Comparison of ENCODE assay signal across 8 cellular contexts in the genomic region with DNA sequence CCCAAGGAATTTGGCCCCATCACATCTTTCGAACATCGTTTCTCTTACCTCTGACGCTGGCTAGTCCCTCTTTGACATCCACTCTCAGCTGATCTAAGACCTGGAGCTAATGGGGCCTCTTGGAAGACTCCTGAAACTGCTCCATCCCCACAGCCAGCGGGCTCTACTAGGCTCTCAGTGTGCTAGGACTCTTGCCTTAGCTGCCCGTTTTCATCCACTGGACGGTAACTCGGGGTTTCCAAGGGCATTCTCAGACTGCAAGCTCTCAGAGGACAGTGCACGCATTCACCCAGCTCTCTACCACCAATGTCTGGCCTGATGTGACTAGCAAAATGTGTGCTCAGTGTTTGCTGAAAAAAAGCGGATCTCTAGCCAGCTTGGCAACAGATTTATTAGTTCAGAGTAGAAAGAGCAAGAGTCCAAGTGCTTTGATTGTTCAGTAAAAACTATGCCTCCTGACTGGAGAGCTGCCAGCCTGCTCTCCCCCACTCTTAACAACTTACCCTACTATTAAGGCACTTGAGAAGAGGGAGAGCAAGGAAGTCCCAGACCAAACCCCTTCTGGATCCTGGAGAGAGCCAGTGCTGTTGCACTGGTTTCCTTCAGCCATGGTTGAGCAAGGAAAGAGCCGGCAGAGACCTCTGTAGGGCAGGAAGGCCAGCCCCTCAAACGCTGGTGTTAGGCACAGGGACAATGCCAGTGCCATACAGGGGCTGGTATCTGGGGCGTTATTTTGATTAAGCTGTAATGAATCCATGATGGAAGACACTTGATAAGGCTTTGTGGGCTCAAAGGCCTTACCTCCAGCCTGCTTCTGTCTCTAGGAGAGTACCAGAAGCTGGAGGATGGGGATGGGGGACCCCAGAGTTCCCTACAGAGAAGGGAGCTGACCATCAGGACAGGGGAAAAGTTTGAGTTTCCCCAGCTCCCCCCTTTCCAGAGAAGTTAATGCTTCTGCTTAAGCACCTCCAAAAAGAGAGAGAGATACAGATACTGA. TPM values are rescaled to one million over a fixed set of nuclear protein-coding genes. Genes with fewer than 3 reads are reported as not detected.
DNase-seq lines count a peak whose midpoint lies in the region; ATAC-seq and TF ChIP-seq lines count a peak whose summit lies in the region.

No MANE protein-coding gene starts in this region.

- H3F3A ChIP-seq in smooth muscle cell (ENCODE audit: low read depth), result peaks cover 27% of the 10 kb centered on the region

- peaks cover 76% of the 10 kb centered on the region for H3K36me3 Mint-ChIP-seq in activated CD8-positive, alpha-beta T cell treated with anti-CD3 and anti-CD28 coated beads, Interleukin-2, amount 10 ng/mL, durations not matched to agents 7 days and 5 days (ENCODE audit: low read depth)

- peaks cover 7% of the 10 kb centered on the region for H4K20me1 ChIP-seq in smooth muscle cell (ENCODE audit: low read depth)

- peak overlapping the region; percentile 84 for H3K4me2 ChIP-seq in smooth muscle cell

- H3K36me3 ChIP-seq in HAP-1 (replicated peaks) (peaks cover 45% of the 10 kb centered on the region), smooth muscle cell (ENCODE audit: low read depth) (peaks cover 5% of the 10 kb centered on the region)

- POLR2A ChIA-PET in AG04449 (lab: Yijun Ruan, JAX), result interaction anchor here (0.5 to 3.7 kb wide), 7 partner anchors 9 to 205 kb away, joined by 3 to 24 read pairs (median 4); partner anchors contain the start of genes EHBP1L1, PCNX3, RELA and SIPA1
- POLR2A ChIA-PET in activated CD8-positive, alpha-beta T cell treated with anti-CD3 and anti-CD28 coated beads, Interleukin-2, amount 10 ng/mL, durations not matched to agents 7 days and 5 days (lab: Charles Lee), result interaction anchor here (1.1 to 5.4 kb wide), 9 partner anchors 9 to 207 kb away, joined by 3 to 50 read pairs (median 5); partner anchors contain the start of genes EHBP1L1, PCNX3, RELA and SIPA1

- peak overlapping the region; percentile 90 for H3K27ac Mint-ChIP-seq in activated CD8-positive, alpha-beta T cell treated with anti-CD3 and anti-CD28 coated beads, Interleukin-2, amount 10 ng/mL, durations not matched to agents 7 days and 5 days

- no peaks in the 10 kb centered on the region for H3K9me3 ChIP-seq in HAP-1
- no peaks in the 10 kb centered on the region for H3K9me3 ChIP-seq in smooth muscle cell (replicated peaks; ENCODE audit: low read depth)

- no peak for TF ChIP-seq CTCF in AG04449 (IDR thresholded peaks at IDR 0.05; ENCODE audit: insufficient read depth, low read length, missing control alignments)
- TF ChIP-seq CTCF in smooth muscle cell (IDR thresholded peaks at IDR 0.05; ENCODE audit: borderline replicate concordance, insufficient read depth, poor library complexity, severe bottlenecking), result no peak

- peak overlapping the region; percentile 60 for H3K4me3 ChIP-seq in AG04449 (ENCODE audit: low read depth, low read length)
- H3K4me3 ChIP-seq in HAP-1, result peak overlapping the region; percentile 45
- peak overlapping the region; percentile 51 for H3K4me3 ChIP-seq in iPS-11a (ENCODE audit: low read depth, low read length)
- peak overlapping the region; percentile 53 for H3K4me3 ChIP-seq in smooth muscle cell

- no peaks in the 10 kb centered on the region for H3K27me3 Mint-ChIP-seq in activated CD8-positive, alpha-beta T cell treated with anti-CD3 and anti-CD28 coated beads, Interleukin-2, amount 10 ng/mL, durations not matched to agents 7 days and 5 days (ENCODE audit: low read depth)

- peak overlapping the region; percentile 97 for H3K27ac ChIP-seq in smooth muscle cell (ENCODE audit: low read depth)

- in situ Hi-C loops in HAP-1 (cut with MboI; ENCODE audit: low sequenced_read_pairs), result no loop called here

- H3K4me1 Mint-ChIP-seq in activated CD8-positive, alpha-beta T cell treated with anti-CD3 and anti-CD28 coated beads, Interleukin-2, amount 10 ng/mL, durations not matched to agents 7 days and 5 days (ENCODE audit: low read depth), result peaks cover 50% of the 10 kb centered on the region

- H2AFZ ChIP-seq in smooth muscle cell (ENCODE audit: low read depth), result no peak overlapping the region

- H3K9ac ChIP-seq in smooth muscle cell (ENCODE audit: low read depth), result peak overlapping the region; percentile 96

- peak overlapping the region; percentile 77 for H3K4me3 Mint-ChIP-seq in activated CD8-positive, alpha-beta T cell treated with anti-CD3 and anti-CD28 coated beads, Interleukin-2, amount 10 ng/mL, durations not matched to agents 7 days and 5 days

- WGBS in smooth muscle cell (ENCODE audit: low lambda C conversion rate), result 74% methylated on average over 12 of the region's 12 CpGs

- H3K4me1 ChIP-seq in HAP-1, result peaks cover 6% of the 10 kb centered on the region
- H3K4me1 ChIP-seq in smooth muscle cell (ENCODE audit: low read depth), result peaks cover 11% of the 10 kb centered on the region

- DNase-seq in AG04449 (ENCODE audit: low read depth, low spot score), result no peak
- DNase-seq in HAP-1 (ENCODE audit: low spot score in 2 of 2), result no peak
- DNase-seq in activated CD8-positive, alpha-beta T cell treated with anti-CD3 and anti-CD28 coated beads, Interleukin-2, amount 10 ng/mL, durations not matched to agents 7 days and 5 days, result no peak
- no peak for DNase-seq in smooth muscle cell (lab: John Stamatoyannopoulos, UW; ENCODE audit: unreplicated experiment)
- no peak for DNase-seq in occipital lobe (lab: John Stamatoyannopoulos, UW)
- DNase-seq in SIG-M5 treated with dmso at 0.1 percent for 504 hours (lab: John Stamatoyannopoulos, UW; ENCODE audit: unreplicated experiment), result no peak

- H3K27me3 ChIP-seq in HAP-1 (ENCODE audit: low read depth) (no peaks in the 10 kb centered on the region), smooth muscle cell (ENCODE audit: low read depth) (no peaks in the 10 kb centered on the region)

- CTCF ChIA-PET in AG04449 (lab: Yijun Ruan, JAX), result interaction anchor here (0.7 to 1.3 kb wide), 5 partner anchors 9 to 166 kb away, joined by 3 to 7 read pairs (median 3); partner anchors contain the start of genes KAT5, RELA and SIPA1
- CTCF ChIA-PET in activated CD8-positive, alpha-beta T cell treated with anti-CD3 and anti-CD28 coated beads, Interleukin-2, amount 10 ng/mL, durations not matched to agents 7 days and 5 days (lab: Charles Lee), result interaction anchor here (0.6 to 2.8 kb wide), 9 partner anchors 9 to 391 kb away, joined by 3 to 25 read pairs (median 4); partner anchors contain the start of genes PCNX3, RELA and SIPA1

- ATAC-seq in activated CD8-positive, alpha-beta T cell treated with anti-CD3 and anti-CD28 coated beads, Interleukin-2, amount 10 ng/mL, durations not matched to agents 7 days and 5 days, result no peak
- no peak for ATAC-seq in GM18858 (IDR thresholded peaks at IDR 0.05; ENCODE audit: unreplicated experiment)

- no peaks in the 10 kb centered on the region for H3K79me2 ChIP-seq in smooth muscle cell (ENCODE audit: low read depth)

- H3K9me3 Mint-ChIP-seq in activated CD8-positive, alpha-beta T cell treated with anti-CD3 and anti-CD28 coated beads, Interleukin-2, amount 10 ng/mL, durations not matched to agents 7 days and 5 days (ENCODE audit: insufficient read depth), result no peaks in the 10 kb centered on the region

RNA-seq across cellular contexts. Expression of gene RELA, which starts 9.2 kb away (rescaled TPM):
- 10 to 100 TPM; 72.5 to 82.4 TPM for total RNA-seq in activated CD8-positive, alpha-beta T cell treated with anti-CD3 and anti-CD28 coated beads, Interleukin-2, amount 10 ng/mL, durations not matched to agents 7 days and 5 days
- 41.7 and 48.1 TPM in 2 replicates for total RNA-seq in smooth muscle cell
- polyA plus RNA-seq in smooth muscle cell, result 82.8 and 98.4 TPM in 2 replicates
- 12.6 TPM for total RNA-seq in occipital lobe

RNA-seq across cellular contexts. Expression of gene SIPA1, which starts 15.6 kb away (rescaled TPM):
- total RNA-seq in activated CD8-positive, alpha-beta T cell treated with anti-CD3 and anti-CD28 coated beads, Interleukin-2, amount 10 ng/mL, durations not matched to agents 7 days and 5 days, result 100 to 1,000 TPM; 245 to 274 TPM
- total RNA-seq in smooth muscle cell, result 9.8 and 15.9 TPM in 2 replicates
- polyA plus RNA-seq in smooth muscle cell, result 63.8 and 67.6 TPM in 2 replicates
- total RNA-seq in occipital lobe, result 3.7 TPM

RNA-seq across cellular contexts. Expression of gene PCNX3, which starts 38.0 kb away (rescaled TPM):
- 10 to 100 TPM; 50.1 to 54.8 TPM for total RNA-seq in activated CD8-positive, alpha-beta T cell treated with anti-CD3 and anti-CD28 coated beads, Interleukin-2, amount 10 ng/mL, durations not matched to agents 7 days and 5 days
- total RNA-seq in smooth muscle cell, result 12.0 and 17.5 TPM in 2 replicates
- polyA plus RNA-seq in smooth muscle cell, result 18.3 and 20.7 TPM in 2 replicates
- 7.0 TPM for total RNA-seq in occipital lobe

RNA-seq across cellular contexts. Expression of gene MAP3K11, which starts 39.5 kb away (rescaled TPM):
- total RNA-seq in activated CD8-positive, alpha-beta T cell treated with anti-CD3 and anti-CD28 coated beads, Interleukin-2, amount 10 ng/mL, durations not matched to agents 7 days and 5 days, result 10 to 100 TPM; 56.7 to 66.5 TPM
- 14.9 and 15.0 TPM in 2 replicates for total RNA-seq in smooth muscle cell
- polyA plus RNA-seq in smooth muscle cell, result 17.3 and 29.7 TPM in 2 replicates
- 9.0 TPM for total RNA-seq in occipital lobe

RNA-seq across cellular contexts. Expression of gene KCNK7, which starts 57.9 kb away (rescaled TPM):
- total RNA-seq in activated CD8-positive, alpha-beta T cell treated with anti-CD3 and anti-CD28 coated beads, Interleukin-2, amount 10 ng/mL, durations not matched to agents 7 days and 5 days, result under 1 TPM; 0.95 to 0.99 TPM
- 1.7 TPM in 1 of 2 replicates, not detected in the other for total RNA-seq in smooth muscle cell
- not detected in 2 replicates for polyA plus RNA-seq in smooth muscle cell
- total RNA-seq in occipital lobe, result 0.31 TPM

Comparison
In these comparisons a context has a peak if more than half of its experiments do, and no peak if none do; other contexts are left out.
1. RNA of gene SIPA1, which starts 15.6 kb away (total RNA-seq): 245 to 274 TPM in activated CD8-positive, alpha-beta T cell treated with anti-CD3 and anti-CD28 coated beads, Interleukin-2, amount 10 ng/mL, durations not matched to agents 7 days and 5 days; 9.8 to 15.9 TPM in smooth muscle cell and 3.7 TPM in occipital lobe (single experiment); every median in the first group is over 10 times any median in the second.
2. Peak in every context shown above with its lines, with median percentiles within 50 percentile points of each other: H3K4me3 ChIP-seq.